Comparison of ENCODE assay signal across 8 cellular contexts in the genomic region with DNA sequence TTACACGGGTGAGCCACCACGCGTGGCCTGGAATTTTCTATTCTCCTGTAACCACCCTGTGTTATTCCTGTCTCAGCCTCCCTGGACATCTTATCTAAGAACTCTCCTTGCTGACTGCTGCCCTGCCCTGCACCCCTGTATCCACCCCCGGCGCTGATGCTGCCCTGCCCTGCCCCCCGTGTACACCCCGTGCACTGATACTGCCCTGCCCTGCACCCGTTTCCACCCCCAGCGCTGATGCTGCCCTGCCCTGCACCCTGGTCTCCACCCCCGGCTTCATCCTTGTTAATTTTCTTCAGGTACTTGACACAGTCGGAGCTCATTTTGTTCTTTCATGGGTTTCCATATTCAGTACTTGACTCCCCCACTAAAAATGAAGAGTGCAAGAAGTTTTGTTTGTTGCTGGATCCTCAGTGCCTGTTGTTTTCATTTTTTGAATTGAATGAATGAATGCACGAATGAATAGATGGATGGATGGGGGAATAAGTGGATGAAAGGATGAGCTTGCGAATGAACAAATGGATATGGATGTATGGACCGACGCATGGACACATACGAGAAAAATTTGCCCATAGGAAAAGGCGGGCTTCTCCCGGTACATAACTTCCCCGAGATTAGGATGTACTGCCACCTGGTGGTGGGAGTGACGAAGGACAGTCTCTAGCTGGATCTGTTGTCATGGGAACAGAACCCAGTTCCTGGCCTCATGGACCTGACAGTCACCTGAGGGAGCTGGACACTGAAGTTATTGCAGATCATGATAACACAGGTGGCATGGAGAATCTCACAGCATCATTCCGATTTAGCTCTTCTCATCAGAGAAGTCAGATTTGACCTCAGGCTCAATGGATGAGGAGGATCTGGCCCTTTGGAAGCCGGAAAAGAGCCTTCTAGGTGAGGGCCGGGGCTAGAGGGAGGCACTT. TPM values are rescaled to one million over a fixed set of nuclear protein-coding genes. Genes with fewer than 3 reads are reported as not detected.
DNase-seq lines count a peak whose midpoint lies in the region; ATAC-seq and TF ChIP-seq lines count a peak whose summit lies in the region.

No MANE protein-coding gene starts in this region.

- H2AFZ ChIP-seq in KMS-11 (ENCODE audit: low read depth), result peak overlapping the region; percentile 55

- peak overlapping the region; percentile 16; the same call in 1 of the 2 replicates for H3K4me2 ChIP-seq in KMS-11

- no peaks in the 10 kb centered on the region for H3K4me1 ChIP-seq in KMS-11 (ENCODE audit: low read depth, poor library complexity, severe bottlenecking)

- no peaks in the 10 kb centered on the region for H3K79me2 ChIP-seq in KMS-11 (ENCODE audit: insufficient read depth, low read depth)

- peak; percentile 63 for ATAC-seq in stimulated activated naive CD8-positive, alpha-beta T cell treated with anti-CD3 and anti-CD28 coated beads, Interleukin-15, amount 100 ng/mL, for 72 hours
- ATAC-seq in GM18511 (IDR thresholded peaks at IDR 0.05; ENCODE audit: unreplicated experiment), result no peak

- no peaks in the 10 kb centered on the region for H3K36me3 Mint-ChIP-seq in neural crest cell (ENCODE audit: low read depth)

- no peak overlapping the region for H3K4me3 Mint-ChIP-seq in neural crest cell
- H3K4me3 Mint-ChIP-seq in stimulated activated naive CD8-positive, alpha-beta T cell treated with anti-CD3 and anti-CD28 coated beads, Interleukin-15, amount 100 ng/mL, for 72 hours, result peak overlapping the region; percentile 50 to 53

- no peaks in the 10 kb centered on the region for H4K20me1 ChIP-seq in KMS-11 (ENCODE audit: insufficient read depth)

- H3K27ac ChIP-seq in KMS-11, result no peak overlapping the region

- H3K27ac Mint-ChIP-seq in neural crest cell (ENCODE audit: unreplicated experiment), result no peak overlapping the region
- H3K27ac Mint-ChIP-seq in stimulated activated naive CD8-positive, alpha-beta T cell treated with anti-CD3 and anti-CD28 coated beads, Interleukin-15, amount 100 ng/mL, for 72 hours, result peak overlapping the region in 1 of 2 donors; percentile 38

- H3K36me3 ChIP-seq in KMS-11 (ENCODE audit: insufficient read depth), result no peaks in the 10 kb centered on the region

- DNase-seq in ELF-1 (ENCODE audit: low read depth, low spot score), result peak; percentile 86
- peak; percentile 75 for DNase-seq in RPMI7951 (ENCODE audit: low read depth)
- peak; percentile 53 for DNase-seq in activated T-helper 1 cell treated with Interleukin-2 at 50 U/mL for 16 hours (ENCODE audit: low read depth)
- DNase-seq in fibroblast of peridontal ligament (ENCODE audit: extremely low read depth), result peak; percentile 84
- DNase-seq in neural crest cell (ENCODE audit: low read depth, low spot score), result peak; percentile 82
- DNase-seq in stimulated activated naive CD8-positive, alpha-beta T cell treated with anti-CD3 and anti-CD28 coated beads, Interleukin-15, amount 100 ng/mL, for 72 hours, result peak; percentile 60 to 64

- peaks cover 4% of the 10 kb centered on the region for H3K4me1 Mint-ChIP-seq in neural crest cell
- peaks cover 20% of the 10 kb centered on the region for H3K4me1 Mint-ChIP-seq in stimulated activated naive CD8-positive, alpha-beta T cell treated with anti-CD3 and anti-CD28 coated beads, Interleukin-15, amount 100 ng/mL, for 72 hours

- no peak overlapping the region for H3K4me3 ChIP-seq in KMS-11 (IDR thresholded peaks at IDR 0.05; ENCODE audit: insufficient read depth, low read depth, low read length)

- no peaks in the 10 kb centered on the region; the same call in 1 of the 2 replicates for H3K27me3 ChIP-seq in KMS-11 (ENCODE audit: insufficient read depth, low read depth)

- no peak overlapping the region for H3K9ac ChIP-seq in KMS-11

- H3K9me3 Mint-ChIP-seq in neural crest cell, result peaks cover 5% of the 10 kb centered on the region
- no peaks in the 10 kb centered on the region for H3K9me3 Mint-ChIP-seq in stimulated activated naive CD8-positive, alpha-beta T cell treated with anti-CD3 and anti-CD28 coated beads, Interleukin-15, amount 100 ng/mL, for 72 hours

- peak; percentile 96 for TF ChIP-seq CTCF in KMS-11 (conservative IDR thresholded peaks at IDR 0.05; ENCODE audit: low read depth, low read length)
- TF ChIP-seq CTCF in neural crest cell (conservative IDR thresholded peaks at IDR 0.05), result peak; percentile 97

- H3K27me3 Mint-ChIP-seq in neural crest cell (ENCODE audit: low read depth), result peaks cover 7% of the 10 kb centered on the region
- H3K27me3 Mint-ChIP-seq in stimulated activated naive CD8-positive, alpha-beta T cell treated with anti-CD3 and anti-CD28 coated beads, Interleukin-15, amount 100 ng/mL, for 72 hours, result peaks cover 20% of the 10 kb centered on the region

RNA-seq across cellular contexts. Expression of gene AADACL4, which starts 14.9 kb away (rescaled TPM):
- total RNA-seq in RPMI7951 (2014; rRNA removed; shearing (Covaris generic)), result not detected in 2 replicates
- total RNA-seq in neural crest cell, result not detected in 2 replicates

RNA-seq across cellular contexts. Expression of gene DHRS3, which starts 40.8 kb away (rescaled TPM):
- 22.5 and 28.8 TPM in 2 replicates for total RNA-seq in RPMI7951 (2014; rRNA removed; shearing (Covaris generic))
- total RNA-seq in neural crest cell, result 0.91 and 1.8 TPM in 2 replicates

RNA-seq across cellular contexts. Expression of gene AADACL3, which starts 57.1 kb away (rescaled TPM):
- total RNA-seq in RPMI7951 (2014; rRNA removed; shearing (Covaris generic)), result not detected in 2 replicates
- total RNA-seq in neural crest cell, result not detected in 2 replicates
